Comparison of ENCODE assay signal across 8 cellular contexts in the genomic region with DNA sequence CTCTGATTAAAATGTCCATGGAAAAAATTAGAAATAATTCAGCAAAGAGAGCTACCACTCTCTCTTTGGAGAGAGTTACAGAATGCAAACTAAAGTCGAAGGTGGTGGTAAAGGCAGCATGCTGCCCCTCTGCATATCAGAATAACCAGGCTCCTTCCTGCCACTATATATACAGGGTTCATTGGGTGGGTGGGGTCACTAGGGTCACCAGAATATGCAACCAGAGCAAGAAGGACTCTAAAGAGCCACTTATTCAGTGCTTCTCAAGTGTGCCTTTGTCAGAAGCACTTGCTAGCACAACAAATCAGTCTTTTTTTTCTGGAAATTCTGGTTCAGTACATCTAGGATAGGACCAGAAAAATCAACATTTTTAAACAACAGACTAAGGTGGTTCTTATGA.
"Had no signal": no experiment of that assay in that cellular context is flagged by ENCODE, and none has a peak within 500 bp of the region (broad histone marks: within the 10 kb centered on the region; RNA-seq: fewer than 3 reads in every experiment).

No MANE protein-coding gene starts in this region.

- H3K4me3 ChIP-seq: GM23338, K562 had no signal

- ATAC-seq: GM23338, HepG2, K562 had no signal

- DNase-seq: H9, HCEC 1CT, IMR-90, KG1 had no signal

- H3K27ac ChIP-seq: HL-60 had no signal
